In the genomic region with DNA sequence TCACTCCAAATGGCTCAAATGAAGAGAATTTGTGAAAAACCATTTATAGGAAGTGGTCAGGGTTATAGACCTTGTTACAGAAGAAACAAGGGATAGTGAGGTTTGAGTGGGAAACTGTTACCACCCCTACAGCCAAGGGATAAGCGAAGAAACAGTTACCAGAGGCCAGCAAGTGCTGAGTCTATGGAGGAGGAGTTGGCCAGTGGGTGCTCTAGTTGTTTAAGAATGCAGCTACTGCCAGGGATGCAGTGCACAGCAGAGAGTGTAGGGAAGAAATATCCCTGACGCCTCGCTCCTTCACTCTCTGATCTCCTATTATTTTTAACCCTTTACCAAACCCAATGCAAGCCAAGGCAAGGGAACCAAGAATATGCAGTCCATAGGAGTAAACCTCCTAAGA, we compare ENCODE assay signal across 1 cellular context.
TF ChIP-seq lines count a peak whose summit lies in the region.

No MANE protein-coding gene starts in this region.

TF ChIP-seq in HepG2, 621 proteins besides CTCF, POLR2A, EP300 and RAD21 (continued from another document):
- TF ChIP-seq, protein P1, sequence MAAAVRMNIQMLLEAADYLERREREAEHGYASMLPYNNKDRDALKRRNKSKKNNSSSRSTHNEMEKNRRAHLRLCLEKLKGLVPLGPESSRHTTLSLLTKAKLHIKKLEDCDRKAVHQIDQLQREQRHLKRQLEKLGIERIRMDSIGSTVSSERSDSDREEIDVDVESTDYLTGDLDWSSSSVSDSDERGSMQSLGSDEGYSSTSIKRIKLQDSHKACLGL (CRISPR knock-in tag; IDR thresholded peaks at IDR 0.05) = no peak
- no peak for TF ChIP-seq JUNB (CRISPR knock-in tag; IDR thresholded peaks at IDR 0.05; ENCODE audit: borderline replicate concordance)
